In the genomic region with DNA sequence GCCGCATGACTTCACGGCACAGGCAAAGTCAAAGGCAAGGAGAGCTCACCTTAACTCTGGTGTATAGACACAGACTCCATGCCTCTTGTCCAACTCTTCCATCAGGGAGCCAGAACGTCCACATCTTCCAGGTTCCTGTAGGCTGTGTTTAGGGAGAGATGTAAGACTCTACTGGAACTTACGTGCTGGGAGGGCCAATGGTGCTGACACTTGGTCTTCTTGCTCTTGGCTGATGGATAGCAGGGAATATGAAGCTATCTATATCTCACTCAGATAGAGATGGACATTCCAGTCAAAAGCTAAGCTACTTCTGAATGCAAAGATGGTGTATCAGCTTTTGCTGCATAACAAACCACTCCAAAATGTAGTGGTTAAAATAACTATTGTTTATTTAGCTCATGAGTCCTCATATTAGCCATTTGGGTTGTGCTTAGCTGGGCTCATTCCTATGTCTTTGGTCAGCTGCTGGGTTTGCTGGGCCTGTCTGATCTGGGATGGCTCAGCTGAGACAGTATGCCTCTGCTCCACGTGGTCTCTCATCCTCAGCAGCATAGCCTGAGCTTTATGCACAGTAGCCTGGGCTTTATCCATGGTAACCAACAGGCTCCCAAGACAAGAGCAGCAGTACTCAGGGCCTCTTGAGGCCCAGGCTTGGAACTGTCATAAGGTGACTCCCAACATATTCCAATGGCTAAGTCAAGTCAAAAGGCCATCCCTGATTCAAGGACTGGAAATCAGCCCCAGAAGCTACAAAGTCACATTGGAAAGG, we compare ENCODE assay signal across 1 cellular context.
TF ChIP-seq lines count a peak whose summit lies in the region.

No MANE protein-coding gene starts in this region.

TF ChIP-seq in HepG2, 621 proteins besides CTCF, POLR2A, EP300 and RAD21 (continued from another document):
- TF ChIP-seq, protein P1, sequence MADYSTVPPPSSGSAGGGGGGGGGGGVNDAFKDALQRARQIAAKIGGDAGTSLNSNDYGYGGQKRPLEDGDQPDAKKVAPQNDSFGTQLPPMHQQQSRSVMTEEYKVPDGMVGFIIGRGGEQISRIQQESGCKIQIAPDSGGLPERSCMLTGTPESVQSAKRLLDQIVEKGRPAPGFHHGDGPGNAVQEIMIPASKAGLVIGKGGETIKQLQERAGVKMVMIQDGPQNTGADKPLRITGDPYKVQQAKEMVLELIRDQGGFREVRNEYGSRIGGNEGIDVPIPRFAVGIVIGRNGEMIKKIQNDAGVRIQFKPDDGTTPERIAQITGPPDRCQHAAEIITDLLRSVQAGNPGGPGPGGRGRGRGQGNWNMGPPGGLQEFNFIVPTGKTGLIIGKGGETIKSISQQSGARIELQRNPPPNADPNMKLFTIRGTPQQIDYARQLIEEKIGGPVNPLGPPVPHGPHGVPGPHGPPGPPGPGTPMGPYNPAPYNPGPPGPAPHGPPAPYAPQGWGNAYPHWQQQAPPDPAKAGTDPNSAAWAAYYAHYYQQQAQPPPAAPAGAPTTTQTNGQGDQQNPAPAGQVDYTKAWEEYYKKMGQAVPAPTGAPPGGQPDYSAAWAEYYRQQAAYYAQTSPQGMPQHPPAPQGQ (CRISPR knock-in tag; IDR thresholded peaks at IDR 0.05; ENCODE audit: borderline replicate concordance), result 0 out of 2 replicates have a peak, but pooled peaks have one; percentile 77
- TF ChIP-seq IKZF4 (CRISPR knock-in tag; IDR thresholded peaks at IDR 0.05; ENCODE audit: borderline replicate concordance, low read depth, not compliant biosample characterization) (peak; percentile 57), MAF1 (CRISPR knock-in tag; IDR thresholded peaks at IDR 0.05; ENCODE audit: borderline replicate concordance) (0 out of 2 replicates have a peak, but pooled peaks have one; percentile 25), ZNF333 (CRISPR knock-in tag; IDR thresholded peaks at IDR 0.05; ENCODE audit: borderline replicate concordance) (peak; percentile 100), GABPA (IDR thresholded peaks at IDR 0.05; ENCODE audit: low read depth, low read length) (no peak), GABPA (CRISPR knock-in tag; IDR thresholded peaks at IDR 0.05; ENCODE audit: low read depth) (no peak), NRL (CRISPR knock-in tag; IDR thresholded peaks at IDR 0.05; ENCODE audit: borderline replicate concordance) (0 out of 2 replicates have a peak, but pooled peaks have one; percentile 41), ZNF337 (CRISPR knock-in tag; IDR thresholded peaks at IDR 0.05; ENCODE audit: borderline replicate concordance, low read depth) (peak; percentile 27; the same call in 1 of the 2 replicates), IRF2 (CRISPR knock-in tag; IDR thresholded peaks at IDR 0.05) (no peak), ZFY (CRISPR knock-in tag; IDR thresholded peaks at IDR 0.05) (peak; percentile 18; the same call in 1 of the 2 replicates), ZSCAN30 (CRISPR knock-in tag; IDR thresholded peaks at IDR 0.05) (0 out of 2 replicates have a peak, but pooled peaks have one; percentile 74), MIER2 (CRISPR knock-in tag; IDR thresholded peaks at IDR 0.05) (0 out of 2 replicates have a peak, but pooled peaks have one; percentile 33), ZNF354B (CRISPR knock-in tag; IDR thresholded peaks at IDR 0.05) (peak; percentile 87; the same call in 1 of the 2 replicates), ZNF7 (CRISPR knock-in tag; IDR thresholded peaks at IDR 0.05) (no peak), FOSL2 (CRISPR knock-in tag; IDR thresholded peaks at IDR 0.05) (0 out of 2 replicates have a peak, but pooled peaks have one; percentile 2), HHEX (CRISPR knock-in tag; IDR thresholded peaks at IDR 0.05) (no peak), FOXA3 (CRISPR knock-in tag; IDR thresholded peaks at IDR 0.05) (0 out of 2 replicates have a peak, but pooled peaks have one; percentile 5), ZNF34 (CRISPR knock-in tag; IDR thresholded peaks at IDR 0.05; ENCODE audit: borderline replicate concordance) (peak; percentile 74; the same call in 1 of the 2 replicates), NR2F2 (IDR thresholded peaks at IDR 0.05; ENCODE audit: borderline replicate concordance, low read depth) (no peak), NFRKB (IDR thresholded peaks at IDR 0.05) (no peak), MEIS1 (CRISPR knock-in tag; IDR thresholded peaks at IDR 0.05; ENCODE audit: borderline replicate concordance) (peak; percentile 20; the same call in 1 of the 2 replicates), ZNF138 (CRISPR knock-in tag; IDR thresholded peaks at IDR 0.05; ENCODE audit: low read depth) (no peak), ZNF563 (CRISPR knock-in tag; IDR thresholded peaks at IDR 0.05) (no peak)
- TF ChIP-seq, protein P2, sequence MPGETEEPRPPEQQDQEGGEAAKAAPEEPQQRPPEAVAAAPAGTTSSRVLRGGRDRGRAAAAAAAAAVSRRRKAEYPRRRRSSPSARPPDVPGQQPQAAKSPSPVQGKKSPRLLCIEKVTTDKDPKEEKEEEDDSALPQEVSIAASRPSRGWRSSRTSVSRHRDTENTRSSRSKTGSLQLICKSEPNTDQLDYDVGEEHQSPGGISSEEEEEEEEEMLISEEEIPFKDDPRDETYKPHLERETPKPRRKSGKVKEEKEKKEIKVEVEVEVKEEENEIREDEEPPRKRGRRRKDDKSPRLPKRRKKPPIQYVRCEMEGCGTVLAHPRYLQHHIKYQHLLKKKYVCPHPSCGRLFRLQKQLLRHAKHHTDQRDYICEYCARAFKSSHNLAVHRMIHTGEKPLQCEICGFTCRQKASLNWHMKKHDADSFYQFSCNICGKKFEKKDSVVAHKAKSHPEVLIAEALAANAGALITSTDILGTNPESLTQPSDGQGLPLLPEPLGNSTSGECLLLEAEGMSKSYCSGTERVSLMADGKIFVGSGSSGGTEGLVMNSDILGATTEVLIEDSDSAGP (CRISPR knock-in tag; IDR thresholded peaks at IDR 0.05; ENCODE audit: borderline replicate concordance), result 0 out of 2 replicates have a peak, but pooled peaks have one; percentile 16
- TF ChIP-seq, protein P3, sequence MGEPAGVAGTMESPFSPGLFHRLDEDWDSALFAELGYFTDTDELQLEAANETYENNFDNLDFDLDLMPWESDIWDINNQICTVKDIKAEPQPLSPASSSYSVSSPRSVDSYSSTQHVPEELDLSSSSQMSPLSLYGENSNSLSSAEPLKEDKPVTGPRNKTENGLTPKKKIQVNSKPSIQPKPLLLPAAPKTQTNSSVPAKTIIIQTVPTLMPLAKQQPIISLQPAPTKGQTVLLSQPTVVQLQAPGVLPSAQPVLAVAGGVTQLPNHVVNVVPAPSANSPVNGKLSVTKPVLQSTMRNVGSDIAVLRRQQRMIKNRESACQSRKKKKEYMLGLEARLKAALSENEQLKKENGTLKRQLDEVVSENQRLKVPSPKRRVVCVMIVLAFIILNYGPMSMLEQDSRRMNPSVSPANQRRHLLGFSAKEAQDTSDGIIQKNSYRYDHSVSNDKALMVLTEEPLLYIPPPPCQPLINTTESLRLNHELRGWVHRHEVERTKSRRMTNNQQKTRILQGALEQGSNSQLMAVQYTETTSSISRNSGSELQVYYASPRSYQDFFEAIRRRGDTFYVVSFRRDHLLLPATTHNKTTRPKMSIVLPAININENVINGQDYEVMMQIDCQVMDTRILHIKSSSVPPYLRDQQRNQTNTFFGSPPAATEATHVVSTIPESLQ (CRISPR knock-in tag; conservative IDR thresholded peaks at IDR 0.05), result no peak
